In the genomic region with DNA sequence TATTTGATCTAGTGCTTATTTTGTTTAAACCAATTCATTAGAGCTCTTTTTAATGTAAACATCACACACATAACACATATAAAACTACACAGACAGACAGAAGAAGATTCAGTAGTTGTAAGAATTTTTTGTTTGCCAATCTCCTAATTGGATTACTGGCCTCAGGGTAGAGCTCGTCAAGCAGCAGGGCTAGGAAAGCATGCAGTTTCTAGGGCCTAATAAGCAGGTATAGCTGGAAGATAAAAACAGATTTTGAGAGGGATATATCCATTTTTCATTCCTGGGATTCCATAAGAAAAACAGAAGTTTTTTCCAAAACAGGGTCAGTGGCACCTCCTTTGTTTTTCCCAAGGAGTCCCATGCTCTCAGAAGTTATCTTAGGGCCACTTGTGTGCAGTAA, we compare ENCODE assay signal across 28 cellular contexts.
"Had no signal": no experiment of that assay in that cellular context is flagged by ENCODE, and none has a peak within 500 bp of the region (broad histone marks: within the 10 kb centered on the region; RNA-seq: fewer than 3 reads in every experiment).

No MANE protein-coding gene starts in this region.

- ATAC-seq: mucosa of descending colon; naive thymus-derived CD4-positive, alpha-beta T cell; natural killer cell treated with Interleukin-12 subunit alpha and Interleukin-12 subunit beta and Interleukin-15 and Interleukin-18, amount 100 ng/mL, for 72 hours; pancreas; right cardiac atrium; sciatic nerve; stimulated activated naive B cell treated with anti-CD40 and anti-IgM and Interleukin-4, amounts not matched to agents 10 μg/mL and 1 μg/mL and 100 μg/mL, for 72 hours; stimulated activated naive CD8-positive, alpha-beta T cell treated with anti-CD3 and anti-CD28 coated beads, Interleukin-15, Interleukin-2, amounts not matched to agents 100 U/mL and 50 U/mL, for 24 hours had no signal

- H3K36me3 ChIP-seq: left ventricle myocardium inferior, pancreas, prostate gland, stomach, thyroid gland, transverse colon, upper lobe of left lung, vagina had no signal

- H3K27me3 Mint-ChIP-seq: naive thymus-derived CD4-positive, alpha-beta T cell; natural killer cell treated with Interleukin-12 subunit alpha and Interleukin-12 subunit beta and Interleukin-15 and Interleukin-18, amount 100 ng/mL, for 72 hours; stimulated activated naive B cell treated with anti-CD40 and anti-IgM and Interleukin-4, amounts not matched to agents 10 μg/mL and 1 μg/mL and 100 μg/mL, for 72 hours had no signal

- H3K4me1 ChIP-seq: left ventricle myocardium inferior, pancreas, prostate gland, stomach, testis, thyroid gland, transverse colon, upper lobe of left lung, vagina had no signal

- H3K27ac Mint-ChIP-seq: naive thymus-derived CD4-positive, alpha-beta T cell; natural killer cell treated with Interleukin-12 subunit alpha and Interleukin-12 subunit beta and Interleukin-15 and Interleukin-18, amount 100 ng/mL, for 72 hours; stimulated activated naive B cell treated with anti-CD40 and anti-IgM and Interleukin-4, amounts not matched to agents 10 μg/mL and 1 μg/mL and 100 μg/mL, for 72 hours had no signal

- H3K27ac ChIP-seq: left ventricle myocardium inferior, pancreas, prostate gland, skin epidermis, stomach, testis, thyroid gland, transverse colon, upper lobe of left lung, vagina had no signal

- H3K4me1 Mint-ChIP-seq: naive thymus-derived CD4-positive, alpha-beta T cell; stimulated activated naive B cell treated with anti-CD40 and anti-IgM and Interleukin-4, amounts not matched to agents 10 μg/mL and 1 μg/mL and 100 μg/mL, for 72 hours had no signal

- H3K4me3 Mint-ChIP-seq: naive thymus-derived CD4-positive, alpha-beta T cell; natural killer cell treated with Interleukin-12 subunit alpha and Interleukin-12 subunit beta and Interleukin-15 and Interleukin-18, amount 100 ng/mL, for 72 hours; stimulated activated naive B cell treated with anti-CD40 and anti-IgM and Interleukin-4, amounts not matched to agents 10 μg/mL and 1 μg/mL and 100 μg/mL, for 72 hours had no signal

- H3K4me3 ChIP-seq: left ventricle myocardium inferior, lung, mucosa of descending colon, pancreas, prostate gland, skin epidermis, stomach, testis, thyroid gland, transverse colon, upper lobe of left lung, vagina had no signal

- H3K36me3 Mint-ChIP-seq: naive thymus-derived CD4-positive, alpha-beta T cell; natural killer cell treated with Interleukin-12 subunit alpha and Interleukin-12 subunit beta and Interleukin-15 and Interleukin-18, amount 100 ng/mL, for 72 hours had no signal

- H3K27me3 ChIP-seq: pancreas, stomach, testis, thyroid gland, transverse colon, upper lobe of left lung, vagina had no signal

- DNase-seq: hypothalamus; islet precursor cell; left ventricle myocardium inferior; midbrain; mucosa of descending colon; naive thymus-derived CD4-positive, alpha-beta T cell; nucleus accumbens; pancreas; posterior cingulate gyrus; retina; right cardiac atrium; stimulated activated CD4-positive, alpha-beta T cell treated with anti-CD3 and anti-CD28 coated beads, Interleukin-12 subunit alpha, Interleukin-12 subunit beta, amount 100 ng/mL, for 4 hours; stimulated activated CD4-positive, alpha-beta T cell treated with anti-CD3 and anti-CD28 coated beads, Interleukin-15, amount 100 ng/mL, for 24 hours; stimulated activated CD4-positive, alpha-beta T cell treated with anti-CD3 and anti-CD28 coated beads, Interleukin-2, amount 100 ng/mL, for 24 hours; stimulated activated CD4-positive, alpha-beta T cell treated with anti-CD3 and anti-CD28 coated beads, Interleukin-4, amount 100 ng/mL, for 1 hour; stimulated activated naive B cell treated with anti-CD40 and anti-IgM and Interleukin-4, amounts not matched to agents 10 μg/mL and 1 μg/mL and 100 μg/mL, for 72 hours; stimulated activated naive CD8-positive, alpha-beta T cell treated with anti-CD3 and anti-CD28 coated beads, Interleukin-15, Interleukin-2, amounts not matched to agents 100 U/mL and 50 U/mL, for 24 hours; stomach; testis; thyroid gland; transverse colon; upper lobe of left lung had no signal

- H3K9me3 ChIP-seq: pancreas, prostate gland, testis, thyroid gland, vagina had no signal
